2 cellular contexts compared by ENCODE assay signal in the genomic region with DNA sequence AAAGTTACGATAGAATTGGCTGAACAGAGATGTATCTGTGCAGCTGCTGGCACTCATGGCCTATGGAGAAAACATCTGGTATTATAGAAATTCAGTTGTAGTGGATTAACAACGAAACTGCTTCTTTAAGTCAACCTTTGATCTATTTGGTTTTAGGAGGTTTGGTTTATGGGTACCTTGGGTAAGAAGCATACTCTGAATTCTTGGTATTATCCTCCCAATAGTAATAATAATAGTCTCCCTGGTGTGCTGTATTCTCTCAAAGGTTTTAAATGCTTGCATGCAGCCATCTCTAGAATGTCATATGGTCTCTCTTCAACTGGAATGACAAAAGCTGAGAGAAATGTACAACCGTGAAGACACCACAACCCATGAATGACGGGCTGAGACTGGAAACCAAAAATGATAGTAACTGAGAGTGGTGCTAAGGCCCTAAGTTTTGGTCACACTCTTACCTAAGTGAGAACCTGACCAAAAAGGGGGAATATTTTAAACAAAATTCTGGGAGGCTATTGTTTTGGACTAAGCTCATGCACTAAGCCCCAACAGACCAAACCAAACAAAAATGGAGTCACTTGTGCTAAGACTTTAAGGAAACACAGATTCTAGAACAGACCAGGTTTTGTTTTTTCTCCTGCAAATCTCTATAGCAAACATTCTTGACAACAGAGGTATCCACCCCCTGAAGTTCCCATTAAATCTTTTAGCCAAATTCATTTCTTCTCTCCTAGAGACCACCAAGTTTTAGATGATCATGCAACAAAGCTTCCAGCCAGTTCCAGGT.
TF ChIP-seq lines count a peak whose summit lies in the region.

No MANE protein-coding gene starts in this region.

TF ChIP-seq in GM23338, 12 proteins besides CTCF, POLR2A, EP300 and RAD21 (continues in another document):
- peak; percentile 68 for TF ChIP-seq NANOG (IDR thresholded peaks at IDR 0.05; ENCODE audit: borderline replicate concordance)
- TF ChIP-seq ZNF114 (CRISPR knock-in tag; IDR thresholded peaks at IDR 0.05): peak; percentile 80; the same call in 1 of the 2 replicates
- no peak for TF ChIP-seq POLR2AphosphoS5 (IDR thresholded peaks at IDR 0.05; ENCODE audit: low read depth)
- TF ChIP-seq CREB1 (CRISPR knock-in tag; IDR thresholded peaks at IDR 0.05; ENCODE audit: low read depth): peak; percentile 47; the same call in 1 of the 2 replicates
- TF ChIP-seq EZH2phosphoT487 (IDR thresholded peaks at IDR 0.05; ENCODE audit: unreplicated experiment): no peak
- TF ChIP-seq JUNB (IDR thresholded peaks at IDR 0.05; ENCODE audit: unreplicated experiment): no peak
- TF ChIP-seq, protein P1, sequence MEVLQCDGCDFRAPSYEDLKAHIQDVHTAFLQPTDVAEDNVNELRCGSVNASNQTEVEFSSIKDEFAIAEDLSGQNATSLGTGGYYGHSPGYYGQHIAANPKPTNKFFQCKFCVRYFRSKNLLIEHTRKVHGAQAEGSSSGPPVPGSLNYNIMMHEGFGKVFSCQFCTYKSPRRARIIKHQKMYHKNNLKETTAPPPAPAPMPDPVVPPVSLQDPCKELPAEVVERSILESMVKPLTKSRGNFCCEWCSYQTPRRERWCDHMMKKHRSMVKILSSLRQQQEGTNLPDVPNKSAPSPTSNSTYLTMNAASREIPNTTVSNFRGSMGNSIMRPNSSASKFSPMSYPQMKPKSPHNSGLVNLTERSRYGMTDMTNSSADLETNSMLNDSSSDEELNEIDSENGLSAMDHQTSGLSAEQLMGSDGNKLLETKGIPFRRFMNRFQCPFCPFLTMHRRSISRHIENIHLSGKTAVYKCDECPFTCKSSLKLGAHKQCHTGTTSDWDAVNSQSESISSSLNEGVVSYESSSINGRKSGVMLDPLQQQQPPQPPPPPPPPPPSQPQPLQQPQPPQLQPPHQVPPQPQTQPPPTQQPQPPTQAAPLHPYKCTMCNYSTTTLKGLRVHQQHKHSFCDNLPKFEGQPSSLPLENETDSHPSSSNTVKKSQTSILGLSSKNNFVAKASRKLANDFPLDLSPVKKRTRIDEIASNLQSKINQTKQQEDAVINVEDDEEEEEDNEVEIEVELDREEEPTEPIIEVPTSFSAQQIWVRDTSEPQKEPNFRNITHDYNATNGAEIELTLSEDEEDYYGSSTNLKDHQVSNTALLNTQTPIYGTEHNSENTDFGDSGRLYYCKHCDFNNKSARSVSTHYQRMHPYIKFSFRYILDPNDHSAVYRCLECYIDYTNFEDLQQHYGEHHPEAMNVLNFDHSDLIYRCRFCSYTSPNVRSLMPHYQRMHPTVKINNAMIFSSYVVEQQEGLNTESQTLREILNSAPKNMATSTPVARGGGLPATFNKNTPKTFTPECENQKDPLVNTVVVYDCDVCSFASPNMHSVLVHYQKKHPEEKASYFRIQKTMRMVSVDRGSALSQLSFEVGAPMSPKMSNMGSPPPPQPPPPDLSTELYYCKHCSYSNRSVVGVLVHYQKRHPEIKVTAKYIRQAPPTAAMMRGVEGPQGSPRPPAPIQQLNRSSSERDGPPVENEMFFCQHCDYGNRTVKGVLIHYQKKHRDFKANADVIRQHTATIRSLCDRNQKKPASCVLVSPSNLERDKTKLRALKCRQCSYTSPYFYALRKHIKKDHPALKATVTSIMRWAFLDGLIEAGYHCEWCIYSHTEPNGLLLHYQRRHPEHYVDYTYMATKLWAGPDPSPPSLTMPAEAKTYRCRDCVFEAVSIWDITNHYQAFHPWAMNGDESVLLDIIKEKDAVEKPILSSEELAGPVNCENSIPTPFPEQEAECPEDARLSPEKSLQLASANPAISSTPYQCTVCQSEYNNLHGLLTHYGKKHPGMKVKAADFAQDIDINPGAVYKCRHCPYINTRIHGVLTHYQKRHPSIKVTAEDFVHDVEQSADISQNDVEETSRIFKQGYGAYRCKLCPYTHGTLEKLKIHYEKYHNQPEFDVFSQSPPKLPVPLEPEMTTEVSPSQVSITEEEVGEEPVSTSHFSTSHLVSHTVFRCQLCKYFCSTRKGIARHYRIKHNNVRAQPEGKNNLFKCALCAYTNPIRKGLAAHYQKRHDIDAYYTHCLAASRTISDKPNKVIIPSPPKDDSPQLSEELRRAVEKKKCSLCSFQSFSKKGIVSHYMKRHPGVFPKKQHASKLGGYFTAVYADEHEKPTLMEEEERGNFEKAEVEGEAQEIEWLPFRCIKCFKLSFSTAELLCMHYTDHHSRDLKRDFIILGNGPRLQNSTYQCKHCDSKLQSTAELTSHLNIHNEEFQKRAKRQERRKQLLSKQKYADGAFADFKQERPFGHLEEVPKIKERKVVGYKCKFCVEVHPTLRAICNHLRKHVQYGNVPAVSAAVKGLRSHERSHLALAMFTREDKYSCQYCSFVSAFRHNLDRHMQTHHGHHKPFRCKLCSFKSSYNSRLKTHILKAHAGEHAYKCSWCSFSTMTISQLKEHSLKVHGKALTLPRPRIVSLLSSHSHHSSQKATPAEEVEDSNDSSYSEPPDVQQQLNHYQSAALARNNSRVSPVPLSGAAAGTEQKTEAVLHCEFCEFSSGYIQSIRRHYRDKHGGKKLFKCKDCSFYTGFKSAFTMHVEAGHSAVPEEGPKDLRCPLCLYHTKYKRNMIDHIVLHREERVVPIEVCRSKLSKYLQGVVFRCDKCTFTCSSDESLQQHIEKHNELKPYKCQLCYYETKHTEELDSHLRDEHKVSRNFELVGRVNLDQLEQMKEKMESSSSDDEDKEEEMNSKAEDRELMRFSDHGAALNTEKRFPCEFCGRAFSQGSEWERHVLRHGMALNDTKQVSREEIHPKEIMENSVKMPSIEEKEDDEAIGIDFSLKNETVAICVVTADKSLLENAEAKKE (CRISPR knock-in tag; IDR thresholded peaks at IDR 0.05): 0 out of 2 replicates have a peak, but pooled peaks have one; percentile 0
- no peak for TF ChIP-seq EZH2 (IDR thresholded peaks at IDR 0.05; ENCODE audit: low read depth, unreplicated experiment)
- TF ChIP-seq, protein P2, sequence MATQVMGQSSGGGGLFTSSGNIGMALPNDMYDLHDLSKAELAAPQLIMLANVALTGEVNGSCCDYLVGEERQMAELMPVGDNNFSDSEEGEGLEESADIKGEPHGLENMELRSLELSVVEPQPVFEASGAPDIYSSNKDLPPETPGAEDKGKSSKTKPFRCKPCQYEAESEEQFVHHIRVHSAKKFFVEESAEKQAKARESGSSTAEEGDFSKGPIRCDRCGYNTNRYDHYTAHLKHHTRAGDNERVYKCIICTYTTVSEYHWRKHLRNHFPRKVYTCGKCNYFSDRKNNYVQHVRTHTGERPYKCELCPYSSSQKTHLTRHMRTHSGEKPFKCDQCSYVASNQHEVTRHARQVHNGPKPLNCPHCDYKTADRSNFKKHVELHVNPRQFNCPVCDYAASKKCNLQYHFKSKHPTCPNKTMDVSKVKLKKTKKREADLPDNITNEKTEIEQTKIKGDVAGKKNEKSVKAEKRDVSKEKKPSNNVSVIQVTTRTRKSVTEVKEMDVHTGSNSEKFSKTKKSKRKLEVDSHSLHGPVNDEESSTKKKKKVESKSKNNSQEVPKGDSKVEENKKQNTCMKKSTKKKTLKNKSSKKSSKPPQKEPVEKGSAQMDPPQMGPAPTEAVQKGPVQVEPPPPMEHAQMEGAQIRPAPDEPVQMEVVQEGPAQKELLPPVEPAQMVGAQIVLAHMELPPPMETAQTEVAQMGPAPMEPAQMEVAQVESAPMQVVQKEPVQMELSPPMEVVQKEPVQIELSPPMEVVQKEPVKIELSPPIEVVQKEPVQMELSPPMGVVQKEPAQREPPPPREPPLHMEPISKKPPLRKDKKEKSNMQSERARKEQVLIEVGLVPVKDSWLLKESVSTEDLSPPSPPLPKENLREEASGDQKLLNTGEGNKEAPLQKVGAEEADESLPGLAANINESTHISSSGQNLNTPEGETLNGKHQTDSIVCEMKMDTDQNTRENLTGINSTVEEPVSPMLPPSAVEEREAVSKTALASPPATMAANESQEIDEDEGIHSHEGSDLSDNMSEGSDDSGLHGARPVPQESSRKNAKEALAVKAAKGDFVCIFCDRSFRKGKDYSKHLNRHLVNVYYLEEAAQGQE (IDR thresholded peaks at IDR 0.05; ENCODE audit: unreplicated experiment): no peak
- peak; percentile 64 for TF ChIP-seq ZNF331 (CRISPR knock-in tag; IDR thresholded peaks at IDR 0.05; ENCODE audit: low read depth)
- TF ChIP-seq STAT1 (IDR thresholded peaks at IDR 0.05; ENCODE audit: unreplicated experiment): no peak

TF ChIP-seq in K562, 482 proteins besides CTCF, POLR2A, EP300 and RAD21 (continues in another document):
- TF ChIP-seq DDX20 (tag; IDR thresholded peaks at IDR 0.05; ENCODE audit: low read depth): 0 out of 2 replicates have a peak, but pooled peaks have one; percentile 38
- no peak for TF ChIP-seq NELFE (IDR thresholded peaks at IDR 0.05; ENCODE audit: insufficient read depth, insufficient read length)
- TF ChIP-seq SMAD4 (CRISPR knock-in tag; conservative IDR thresholded peaks at IDR 0.05): 0 out of 2 replicates have a peak, but pooled peaks have one; percentile 36
- TF ChIP-seq KLF6 (CRISPR knock-in tag; IDR thresholded peaks at IDR 0.05; ENCODE audit: borderline replicate concordance): peak; percentile 60; the same call in 1 of the 2 replicates
- no peak for TF ChIP-seq FOXJ2 (tag; IDR thresholded peaks at IDR 0.05)
- no peak for TF ChIP-seq FOXA3 (CRISPR knock-in tag; conservative IDR thresholded peaks at IDR 0.05 in 1 of 2, IDR thresholded peaks at IDR 0.05 in 1 of 2)
- TF ChIP-seq RFX7 (CRISPR knock-in tag; IDR thresholded peaks at IDR 0.05): no peak
- no peak for TF ChIP-seq ETV1 (tag; conservative IDR thresholded peaks at IDR 0.05; ENCODE audit: low read depth)
- TF ChIP-seq ILK (tag; IDR thresholded peaks at IDR 0.05; ENCODE audit: borderline replicate concordance, low read depth): 0 out of 2 replicates have a peak, but pooled peaks have one; percentile 19
- TF ChIP-seq, protein P3, sequence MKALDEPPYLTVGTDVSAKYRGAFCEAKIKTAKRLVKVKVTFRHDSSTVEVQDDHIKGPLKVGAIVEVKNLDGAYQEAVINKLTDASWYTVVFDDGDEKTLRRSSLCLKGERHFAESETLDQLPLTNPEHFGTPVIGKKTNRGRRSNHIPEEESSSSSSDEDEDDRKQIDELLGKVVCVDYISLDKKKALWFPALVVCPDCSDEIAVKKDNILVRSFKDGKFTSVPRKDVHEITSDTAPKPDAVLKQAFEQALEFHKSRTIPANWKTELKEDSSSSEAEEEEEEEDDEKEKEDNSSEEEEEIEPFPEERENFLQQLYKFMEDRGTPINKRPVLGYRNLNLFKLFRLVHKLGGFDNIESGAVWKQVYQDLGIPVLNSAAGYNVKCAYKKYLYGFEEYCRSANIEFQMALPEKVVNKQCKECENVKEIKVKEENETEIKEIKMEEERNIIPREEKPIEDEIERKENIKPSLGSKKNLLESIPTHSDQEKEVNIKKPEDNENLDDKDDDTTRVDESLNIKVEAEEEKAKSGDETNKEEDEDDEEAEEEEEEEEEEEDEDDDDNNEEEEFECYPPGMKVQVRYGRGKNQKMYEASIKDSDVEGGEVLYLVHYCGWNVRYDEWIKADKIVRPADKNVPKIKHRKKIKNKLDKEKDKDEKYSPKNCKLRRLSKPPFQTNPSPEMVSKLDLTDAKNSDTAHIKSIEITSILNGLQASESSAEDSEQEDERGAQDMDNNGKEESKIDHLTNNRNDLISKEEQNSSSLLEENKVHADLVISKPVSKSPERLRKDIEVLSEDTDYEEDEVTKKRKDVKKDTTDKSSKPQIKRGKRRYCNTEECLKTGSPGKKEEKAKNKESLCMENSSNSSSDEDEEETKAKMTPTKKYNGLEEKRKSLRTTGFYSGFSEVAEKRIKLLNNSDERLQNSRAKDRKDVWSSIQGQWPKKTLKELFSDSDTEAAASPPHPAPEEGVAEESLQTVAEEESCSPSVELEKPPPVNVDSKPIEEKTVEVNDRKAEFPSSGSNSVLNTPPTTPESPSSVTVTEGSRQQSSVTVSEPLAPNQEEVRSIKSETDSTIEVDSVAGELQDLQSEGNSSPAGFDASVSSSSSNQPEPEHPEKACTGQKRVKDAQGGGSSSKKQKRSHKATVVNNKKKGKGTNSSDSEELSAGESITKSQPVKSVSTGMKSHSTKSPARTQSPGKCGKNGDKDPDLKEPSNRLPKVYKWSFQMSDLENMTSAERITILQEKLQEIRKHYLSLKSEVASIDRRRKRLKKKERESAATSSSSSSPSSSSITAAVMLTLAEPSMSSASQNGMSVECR (CRISPR knock-in tag; IDR thresholded peaks at IDR 0.05): no peak
- TF ChIP-seq, protein P4, sequence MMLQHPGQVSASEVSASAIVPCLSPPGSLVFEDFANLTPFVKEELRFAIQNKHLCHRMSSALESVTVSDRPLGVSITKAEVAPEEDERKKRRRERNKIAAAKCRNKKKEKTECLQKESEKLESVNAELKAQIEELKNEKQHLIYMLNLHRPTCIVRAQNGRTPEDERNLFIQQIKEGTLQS (IDR thresholded peaks at IDR 0.05): no peak
- TF ChIP-seq, protein P4 (CRISPR knock-in tag; conservative IDR thresholded peaks at IDR 0.05): no peak
- TF ChIP-seq, protein P5, sequence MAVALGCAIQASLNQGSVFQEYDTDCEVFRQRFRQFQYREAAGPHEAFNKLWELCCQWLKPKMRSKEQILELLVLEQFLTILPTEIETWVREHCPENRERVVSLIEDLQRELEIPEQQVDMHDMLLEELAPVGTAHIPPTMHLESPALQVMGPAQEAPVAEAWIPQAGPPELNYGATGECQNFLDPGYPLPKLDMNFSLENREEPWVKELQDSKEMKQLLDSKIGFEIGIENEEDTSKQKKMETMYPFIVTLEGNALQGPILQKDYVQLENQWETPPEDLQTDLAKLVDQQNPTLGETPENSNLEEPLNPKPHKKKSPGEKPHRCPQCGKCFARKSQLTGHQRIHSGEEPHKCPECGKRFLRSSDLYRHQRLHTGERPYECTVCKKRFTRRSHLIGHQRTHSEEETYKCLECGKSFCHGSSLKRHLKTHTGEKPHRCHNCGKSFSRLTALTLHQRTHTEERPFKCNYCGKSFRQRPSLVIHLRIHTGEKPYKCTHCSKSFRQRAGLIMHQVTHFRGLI (CRISPR knock-in tag; IDR thresholded peaks at IDR 0.05): peak; percentile 62; the same call in 1 of the 2 replicates
- no peak for TF ChIP-seq POU5F1 (IDR thresholded peaks at IDR 0.05; ENCODE audit: borderline replicate concordance, low read depth, low read length, partially characterized antibody)
- no peak for TF ChIP-seq SRSF9 (IDR thresholded peaks at IDR 0.05; ENCODE audit: borderline replicate concordance, low read depth, low read length)
- TF ChIP-seq NR2C1 (IDR thresholded peaks at IDR 0.05): no peak
- 0 out of 2 replicates have a peak, but pooled peaks have one; percentile 22 for TF ChIP-seq NR2C1 (tag; IDR thresholded peaks at IDR 0.05)
- no peak for TF ChIP-seq SMAD1 (IDR thresholded peaks at IDR 0.05; ENCODE audit: low read depth, low read length, partially characterized antibody)
